ENCODE assay signal across 20 cellular contexts in genomic region chr22:37553725-37554124, GRCh38. TPM values are rescaled to one million over a fixed set of nuclear protein-coding genes. Genes with fewer than 3 reads are reported as not detected.
A peak's percentile ranks its signal among the peaks of the same experiment; 100 is the strongest.
DNase-seq lines count a peak whose midpoint lies in the region; ATAC-seq and TF ChIP-seq lines count a peak whose summit lies in the region.
"Had no signal": no experiment of that assay in that cellular context is flagged by ENCODE, and none has a peak within 500 bp of the region (broad histone marks: within the 10 kb centered on the region; RNA-seq: fewer than 3 reads in every experiment).

No MANE protein-coding gene starts in this region.

- H3K4me3 Mint-ChIP-seq in brain = no peak overlapping the region
- H3K4me3 Mint-ChIP-seq in nephron progenitor cell = peak overlapping the region; percentile 12
- H3K4me3 Mint-ChIP-seq in progenitor cell of endocrine pancreas (ENCODE audit: low read depth) = no peak overlapping the region

- CTCF ChIA-PET in HEK293 (lab: Yijun Ruan, JAX) = interaction anchor here (16.7 kb wide), 1 partner anchor 12 kb away, joined by 608 read pairs; no protein-coding TSS in a partner anchor

- H3K27me3 Mint-ChIP-seq in brain (peaks cover 41% of the 10 kb centered on the region), nephron progenitor cell (ENCODE audit: low read depth, poor library complexity) (peaks cover 4% of the 10 kb centered on the region), progenitor cell of endocrine pancreas (no peaks in the 10 kb centered on the region)

- no peak for TF ChIP-seq CTCF in HEK293 (tag by site-specific recombination; IDR thresholded peaks at IDR 0.05)
- no peak for TF ChIP-seq CTCF in brain (conservative IDR thresholded peaks at IDR 0.05)
- no peak for TF ChIP-seq CTCF in nephron progenitor cell (IDR thresholded peaks at IDR 0.05)
- TF ChIP-seq CTCF in progenitor cell of endocrine pancreas (IDR thresholded peaks at IDR 0.05; ENCODE audit: unreplicated experiment) = no peak

- no peak for ATAC-seq in HG03095 (IDR thresholded peaks at IDR 0.05; ENCODE audit: unreplicated experiment)
- ATAC-seq: Panc1 had no signal

- DNase-seq in nephron progenitor cell (no peak), progenitor cell of endocrine pancreas (ENCODE audit: low spot score, unreplicated experiment) (no peak), NAMALWA (ENCODE audit: low spot score) (no peak), NCI-H2081 treated with DMSO at 0.1 percent for 48 hours (lab: John Stamatoyannopoulos, UW) (no peak)
- DNase-seq: BE2C, EL, GF-D8, H7, NCI-H1105 treated with DMSO at 0.1 percent for 48 hours, NCI-H2029 treated with DMSO at 0.1 percent for 48 hours, NCI-H2171, NCI-H345, NCI-H524, NCI-H82 had no signal

- H3K4me1 ChIP-seq in HEK293 (ENCODE audit: control insufficient read depth, insufficient read depth, low read length) = no peaks in the 10 kb centered on the region
- H3K4me1 ChIP-seq: BE2C had no signal

- no peak overlapping the region for H3K4me3 ChIP-seq in HEK293 (ENCODE audit: low read depth, low read length)

- H3K27ac ChIP-seq in HEK293 (ENCODE audit: extremely low read depth, low read depth, low read length) = no peak overlapping the region
- H3K27ac ChIP-seq: KMS-11 had no signal

- no peaks in the 10 kb centered on the region for H3K36me3 ChIP-seq in HEK293 (ENCODE audit: control insufficient read depth in 2 of 2, insufficient read depth in 1 of 2, low read length in 2 of 2)
- H3K36me3 ChIP-seq: BE2C had no signal

- POLR2A ChIA-PET in HEK293 (lab: Yijun Ruan, JAX) = interaction anchor here (0.6 kb wide), 1 partner anchor 39 kb away, joined by 3 read pairs; no protein-coding TSS in a partner anchor

- H3K9me3 ChIP-seq in HEK293 (ENCODE audit: control insufficient read depth, insufficient read depth, low read depth, low read length) = no peaks in the 10 kb centered on the region
- H3K9me3 ChIP-seq: BE2C had no signal

- H3K36me3 Mint-ChIP-seq in brain (no peaks in the 10 kb centered on the region), nephron progenitor cell (ENCODE audit: low read depth) (no peaks in the 10 kb centered on the region), progenitor cell of endocrine pancreas (ENCODE audit: insufficient read depth) (no peaks in the 10 kb centered on the region)

- peak overlapping the region in 4 of 5 experiments; percentile 3 to 55 (median 36) for H3K27ac Mint-ChIP-seq in brain
- H3K27ac Mint-ChIP-seq in nephron progenitor cell = no peak overlapping the region
- peak overlapping the region; percentile 26 for H3K27ac Mint-ChIP-seq in progenitor cell of endocrine pancreas

- peaks cover 50% of the 10 kb centered on the region for H3K4me1 Mint-ChIP-seq in brain
- peaks cover 78% of the 10 kb centered on the region for H3K4me1 Mint-ChIP-seq in nephron progenitor cell
- peaks cover 42% of the 10 kb centered on the region for H3K4me1 Mint-ChIP-seq in progenitor cell of endocrine pancreas (ENCODE audit: low read depth)

- peaks cover 0 to 7% (median 0%) of the 10 kb centered on the region in 5 experiments for H3K9me3 Mint-ChIP-seq in brain
- H3K9me3 Mint-ChIP-seq in nephron progenitor cell = no peaks in the 10 kb centered on the region
- H3K9me3 Mint-ChIP-seq in progenitor cell of endocrine pancreas (ENCODE audit: low read depth) = no peaks in the 10 kb centered on the region

TF ChIP-seq in HEK293, 187 proteins besides CTCF, POLR2A, EP300 and RAD21:
- TF ChIP-seq KLF9 (tag by site-specific recombination; IDR thresholded peaks at IDR 0.05; ENCODE audit: low read depth) (no peak), ZNF223 (tag by site-specific recombination; IDR thresholded peaks at IDR 0.05) (peak; percentile 56; the same call in 1 of the 2 replicates)
- TF ChIP-seq, protein P1, sequence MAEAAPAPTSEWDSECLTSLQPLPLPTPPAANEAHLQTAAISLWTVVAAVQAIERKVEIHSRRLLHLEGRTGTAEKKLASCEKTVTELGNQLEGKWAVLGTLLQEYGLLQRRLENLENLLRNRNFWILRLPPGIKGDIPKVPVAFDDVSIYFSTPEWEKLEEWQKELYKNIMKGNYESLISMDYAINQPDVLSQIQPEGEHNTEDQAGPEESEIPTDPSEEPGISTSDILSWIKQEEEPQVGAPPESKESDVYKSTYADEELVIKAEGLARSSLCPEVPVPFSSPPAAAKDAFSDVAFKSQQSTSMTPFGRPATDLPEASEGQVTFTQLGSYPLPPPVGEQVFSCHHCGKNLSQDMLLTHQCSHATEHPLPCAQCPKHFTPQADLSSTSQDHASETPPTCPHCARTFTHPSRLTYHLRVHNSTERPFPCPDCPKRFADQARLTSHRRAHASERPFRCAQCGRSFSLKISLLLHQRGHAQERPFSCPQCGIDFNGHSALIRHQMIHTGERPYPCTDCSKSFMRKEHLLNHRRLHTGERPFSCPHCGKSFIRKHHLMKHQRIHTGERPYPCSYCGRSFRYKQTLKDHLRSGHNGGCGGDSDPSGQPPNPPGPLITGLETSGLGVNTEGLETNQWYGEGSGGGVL (tag by site-specific recombination; IDR thresholded peaks at IDR 0.05) = no peak

RNA-seq across cellular contexts. Expression of gene CDC42EP1, which starts 6.6 kb away (rescaled TPM):
- polyA plus RNA-seq in brain (ENCODE audit: insufficient read depth, low read depth, low replicate concordance) = 69.7 TPM
- 52.6 TPM in 2 replicates for total RNA-seq in progenitor cell of endocrine pancreas

RNA-seq across cellular contexts. Expression of gene LGALS2, which starts 26.2 kb away (rescaled TPM):
- not detected for polyA plus RNA-seq in brain (ENCODE audit: insufficient read depth, low read depth, low replicate concordance)
- 2.7 and 4.3 TPM in 2 replicates for total RNA-seq in progenitor cell of endocrine pancreas
- total RNA-seq: A673, H7 had no signal

RNA-seq across cellular contexts. Expression of gene CARD10, which starts 34.5 kb away (rescaled TPM):
- polyA plus RNA-seq in brain (ENCODE audit: insufficient read depth, low read depth, low replicate concordance) = 3.7 TPM
- total RNA-seq in progenitor cell of endocrine pancreas = 44.1 and 46.7 TPM in 2 replicates

RNA-seq across cellular contexts. Expression of gene GGA1, which starts 54.9 kb away (rescaled TPM):
- polyA plus RNA-seq in brain (ENCODE audit: insufficient read depth, low read depth, low replicate concordance) = 41.6 TPM
- total RNA-seq in progenitor cell of endocrine pancreas = 121 and 132 TPM in 2 replicates
